Comparison of ENCODE assay signal across 2 cellular contexts in the genomic region with DNA sequence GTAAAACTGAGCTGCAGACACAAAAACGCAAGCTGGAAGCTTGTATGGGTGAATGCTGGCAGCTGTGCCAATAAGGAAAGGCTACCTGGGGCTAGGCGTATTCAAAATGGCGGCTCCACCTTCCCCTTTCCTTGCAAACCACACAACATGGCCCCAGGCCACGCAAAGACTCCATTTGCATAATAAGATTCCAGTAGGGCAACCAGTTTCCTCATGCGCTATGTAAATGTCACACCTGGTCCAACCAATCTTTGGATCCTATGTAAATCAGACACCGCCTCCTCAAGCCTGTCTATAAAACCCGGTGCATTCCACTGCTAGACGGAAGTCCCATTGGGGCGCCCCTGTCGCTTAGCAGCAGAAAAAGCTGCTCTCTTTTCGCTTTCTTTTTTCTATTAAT.
TF ChIP-seq lines count a peak whose summit lies in the region.

No MANE protein-coding gene starts in this region.

TF ChIP-seq in GM23338, 12 proteins besides CTCF, POLR2A, EP300 and RAD21:
- TF ChIP-seq EZH2 (IDR thresholded peaks at IDR 0.05; ENCODE audit: low read depth, unreplicated experiment): no peak
- TF ChIP-seq ZNF114 (CRISPR knock-in tag; IDR thresholded peaks at IDR 0.05): 0 out of 2 replicates have a peak, but pooled peaks have one; percentile 64
- TF ChIP-seq, protein P1, sequence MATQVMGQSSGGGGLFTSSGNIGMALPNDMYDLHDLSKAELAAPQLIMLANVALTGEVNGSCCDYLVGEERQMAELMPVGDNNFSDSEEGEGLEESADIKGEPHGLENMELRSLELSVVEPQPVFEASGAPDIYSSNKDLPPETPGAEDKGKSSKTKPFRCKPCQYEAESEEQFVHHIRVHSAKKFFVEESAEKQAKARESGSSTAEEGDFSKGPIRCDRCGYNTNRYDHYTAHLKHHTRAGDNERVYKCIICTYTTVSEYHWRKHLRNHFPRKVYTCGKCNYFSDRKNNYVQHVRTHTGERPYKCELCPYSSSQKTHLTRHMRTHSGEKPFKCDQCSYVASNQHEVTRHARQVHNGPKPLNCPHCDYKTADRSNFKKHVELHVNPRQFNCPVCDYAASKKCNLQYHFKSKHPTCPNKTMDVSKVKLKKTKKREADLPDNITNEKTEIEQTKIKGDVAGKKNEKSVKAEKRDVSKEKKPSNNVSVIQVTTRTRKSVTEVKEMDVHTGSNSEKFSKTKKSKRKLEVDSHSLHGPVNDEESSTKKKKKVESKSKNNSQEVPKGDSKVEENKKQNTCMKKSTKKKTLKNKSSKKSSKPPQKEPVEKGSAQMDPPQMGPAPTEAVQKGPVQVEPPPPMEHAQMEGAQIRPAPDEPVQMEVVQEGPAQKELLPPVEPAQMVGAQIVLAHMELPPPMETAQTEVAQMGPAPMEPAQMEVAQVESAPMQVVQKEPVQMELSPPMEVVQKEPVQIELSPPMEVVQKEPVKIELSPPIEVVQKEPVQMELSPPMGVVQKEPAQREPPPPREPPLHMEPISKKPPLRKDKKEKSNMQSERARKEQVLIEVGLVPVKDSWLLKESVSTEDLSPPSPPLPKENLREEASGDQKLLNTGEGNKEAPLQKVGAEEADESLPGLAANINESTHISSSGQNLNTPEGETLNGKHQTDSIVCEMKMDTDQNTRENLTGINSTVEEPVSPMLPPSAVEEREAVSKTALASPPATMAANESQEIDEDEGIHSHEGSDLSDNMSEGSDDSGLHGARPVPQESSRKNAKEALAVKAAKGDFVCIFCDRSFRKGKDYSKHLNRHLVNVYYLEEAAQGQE (IDR thresholded peaks at IDR 0.05; ENCODE audit: unreplicated experiment): no peak
- TF ChIP-seq POLR2AphosphoS5 (IDR thresholded peaks at IDR 0.05; ENCODE audit: low read depth): no peak
- TF ChIP-seq CREB1 (CRISPR knock-in tag; IDR thresholded peaks at IDR 0.05; ENCODE audit: low read depth): no peak
TF ChIP-seq in GM23338: peak in this region for 1.

TF ChIP-seq in GM12878, 131 proteins besides CTCF, POLR2A, EP300 and RAD21:
- TF ChIP-seq YY1 (IDR thresholded peaks at IDR 0.05; ENCODE audit: low read depth, low read length) (0 out of 2 replicates have a peak, but pooled peaks have one; percentile 27), MTA3 (IDR thresholded peaks at IDR 0.05; ENCODE audit: borderline replicate concordance, low read length) (no peak)
